In the genomic region with DNA sequence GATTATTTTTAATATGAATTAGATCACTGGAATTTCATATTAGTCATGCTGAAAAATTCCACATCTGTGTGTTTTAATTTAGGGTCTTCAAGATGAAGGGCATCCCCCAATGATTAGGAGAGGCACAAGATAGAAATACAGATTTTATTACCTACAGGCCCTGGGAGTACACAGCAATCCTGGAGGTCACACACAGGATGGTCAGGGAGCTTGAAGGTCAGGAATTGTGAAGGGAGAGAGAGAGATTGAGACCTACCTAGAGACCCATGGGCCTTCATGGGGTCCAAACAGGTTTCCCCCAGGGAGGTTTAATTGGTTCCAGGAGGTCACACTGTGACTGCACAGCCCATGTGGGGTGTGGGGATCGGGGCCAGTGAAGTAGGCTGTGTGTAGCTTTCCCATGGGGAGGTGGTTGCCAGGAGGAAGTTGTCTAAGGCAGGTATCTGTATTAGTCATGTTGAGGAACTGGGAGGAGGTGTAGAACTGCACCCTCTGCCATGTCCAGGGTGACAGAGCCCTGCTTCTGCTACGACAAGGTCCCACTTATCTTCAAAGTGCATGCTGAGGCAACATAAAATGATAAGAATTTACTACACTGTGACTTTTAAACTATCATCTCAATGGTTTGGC, we compare ENCODE assay signal across 1 cellular context.
TF ChIP-seq lines count a peak whose summit lies in the region.

No MANE protein-coding gene starts in this region.

TF ChIP-seq in GM12878, 131 proteins besides CTCF, POLR2A, EP300 and RAD21 (continued from another document and continues in another):
- TF ChIP-seq, protein P1, sequence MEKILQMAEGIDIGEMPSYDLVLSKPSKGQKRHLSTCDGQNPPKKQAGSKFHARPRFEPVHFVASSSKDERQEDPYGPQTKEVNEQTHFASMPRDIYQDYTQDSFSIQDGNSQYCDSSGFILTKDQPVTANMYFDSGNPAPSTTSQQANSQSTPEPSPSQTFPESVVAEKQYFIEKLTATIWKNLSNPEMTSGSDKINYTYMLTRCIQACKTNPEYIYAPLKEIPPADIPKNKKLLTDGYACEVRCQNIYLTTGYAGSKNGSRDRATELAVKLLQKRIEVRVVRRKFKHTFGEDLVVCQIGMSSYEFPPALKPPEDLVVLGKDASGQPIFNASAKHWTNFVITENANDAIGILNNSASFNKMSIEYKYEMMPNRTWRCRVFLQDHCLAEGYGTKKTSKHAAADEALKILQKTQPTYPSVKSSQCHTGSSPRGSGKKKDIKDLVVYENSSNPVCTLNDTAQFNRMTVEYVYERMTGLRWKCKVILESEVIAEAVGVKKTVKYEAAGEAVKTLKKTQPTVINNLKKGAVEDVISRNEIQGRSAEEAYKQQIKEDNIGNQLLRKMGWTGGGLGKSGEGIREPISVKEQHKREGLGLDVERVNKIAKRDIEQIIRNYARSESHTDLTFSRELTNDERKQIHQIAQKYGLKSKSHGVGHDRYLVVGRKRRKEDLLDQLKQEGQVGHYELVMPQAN (conservative IDR thresholded peaks at IDR 0.05) = 0 out of 2 replicates have a peak, but pooled peaks have one; percentile 25
- TF ChIP-seq HDGF (IDR thresholded peaks at IDR 0.05) = no peak
- TF ChIP-seq PML (IDR thresholded peaks at IDR 0.05; ENCODE audit: low read length) = no peak
- no peak for TF ChIP-seq ZBTB33 (IDR thresholded peaks at IDR 0.05)
- TF ChIP-seq BCLAF1 (IDR thresholded peaks at IDR 0.05) = no peak
- TF ChIP-seq TCF7 (IDR thresholded peaks at IDR 0.05; ENCODE audit: borderline replicate concordance) = no peak
- TF ChIP-seq, protein P2, sequence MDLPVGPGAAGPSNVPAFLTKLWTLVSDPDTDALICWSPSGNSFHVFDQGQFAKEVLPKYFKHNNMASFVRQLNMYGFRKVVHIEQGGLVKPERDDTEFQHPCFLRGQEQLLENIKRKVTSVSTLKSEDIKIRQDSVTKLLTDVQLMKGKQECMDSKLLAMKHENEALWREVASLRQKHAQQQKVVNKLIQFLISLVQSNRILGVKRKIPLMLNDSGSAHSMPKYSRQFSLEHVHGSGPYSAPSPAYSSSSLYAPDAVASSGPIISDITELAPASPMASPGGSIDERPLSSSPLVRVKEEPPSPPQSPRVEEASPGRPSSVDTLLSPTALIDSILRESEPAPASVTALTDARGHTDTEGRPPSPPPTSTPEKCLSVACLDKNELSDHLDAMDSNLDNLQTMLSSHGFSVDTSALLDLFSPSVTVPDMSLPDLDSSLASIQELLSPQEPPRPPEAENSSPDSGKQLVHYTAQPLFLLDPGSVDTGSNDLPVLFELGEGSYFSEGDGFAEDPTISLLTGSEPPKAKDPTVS (IDR thresholded peaks at IDR 0.05; ENCODE audit: low read depth, low read length) = no peak
- TF ChIP-seq MYC (IDR thresholded peaks at IDR 0.05; ENCODE audit: insufficient read depth, insufficient read length, insufficient replicate concordance, low read length, severe bottlenecking) = no peak
- TF ChIP-seq STAT1 (conservative IDR thresholded peaks at IDR 0.05) = no peak
- no peak for TF ChIP-seq ZNF274 (IDR thresholded peaks at IDR 0.05; ENCODE audit: insufficient read depth, insufficient read length)
- TF ChIP-seq, protein P3, sequence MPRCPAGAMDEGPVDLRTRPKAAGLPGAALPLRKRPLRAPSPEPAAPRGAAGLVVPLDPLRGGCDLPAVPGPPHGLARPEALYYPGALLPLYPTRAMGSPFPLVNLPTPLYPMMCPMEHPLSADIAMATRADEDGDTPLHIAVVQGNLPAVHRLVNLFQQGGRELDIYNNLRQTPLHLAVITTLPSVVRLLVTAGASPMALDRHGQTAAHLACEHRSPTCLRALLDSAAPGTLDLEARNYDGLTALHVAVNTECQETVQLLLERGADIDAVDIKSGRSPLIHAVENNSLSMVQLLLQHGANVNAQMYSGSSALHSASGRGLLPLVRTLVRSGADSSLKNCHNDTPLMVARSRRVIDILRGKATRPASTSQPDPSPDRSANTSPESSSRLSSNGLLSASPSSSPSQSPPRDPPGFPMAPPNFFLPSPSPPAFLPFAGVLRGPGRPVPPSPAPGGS (IDR thresholded peaks at IDR 0.05; ENCODE audit: borderline replicate concordance, insufficient read depth, low read depth, low read length, poor library complexity, severe bottlenecking) = no peak
- TF ChIP-seq MEF2B (IDR thresholded peaks at IDR 0.05; ENCODE audit: partially characterized antibody, poor library complexity, severe bottlenecking) = peak; percentile 85
- TF ChIP-seq EZH2 (IDR thresholded peaks at IDR 0.05; ENCODE audit: borderline replicate concordance, control insufficient read depth, low read depth, low read length) = no peak
- no peak for TF ChIP-seq ZNF622 (IDR thresholded peaks at IDR 0.05)
- TF ChIP-seq RBBP5 (conservative IDR thresholded peaks at IDR 0.05) = no peak
- TF ChIP-seq ZNF24 (IDR thresholded peaks at IDR 0.05) = no peak
- peak; percentile 91 for TF ChIP-seq IKZF1 (conservative IDR thresholded peaks at IDR 0.05)
- TF ChIP-seq CEBPB (IDR thresholded peaks at IDR 0.05; ENCODE audit: borderline replicate concordance in 1 of 2, low read depth in 2 of 2, low read length in 2 of 2) = no peak
- TF ChIP-seq NBN (IDR thresholded peaks at IDR 0.05) = peak; percentile 39; the same call in 1 of the 2 replicates
- no peak for TF ChIP-seq ZNF217 (IDR thresholded peaks at IDR 0.05)
- TF ChIP-seq, protein P4, sequence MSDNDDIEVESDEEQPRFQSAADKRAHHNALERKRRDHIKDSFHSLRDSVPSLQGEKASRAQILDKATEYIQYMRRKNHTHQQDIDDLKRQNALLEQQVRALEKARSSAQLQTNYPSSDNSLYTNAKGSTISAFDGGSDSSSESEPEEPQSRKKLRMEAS (IDR thresholded peaks at IDR 0.05; ENCODE audit: low read depth, low read length) = no peak
- no peak for TF ChIP-seq ZNF384 (IDR thresholded peaks at IDR 0.05; ENCODE audit: borderline replicate concordance, low read depth, low read length)
- TF ChIP-seq SP1 (IDR thresholded peaks at IDR 0.05; ENCODE audit: low read depth, low read length) = peak; percentile 15
- TF ChIP-seq ESRRA (IDR thresholded peaks at IDR 0.05; ENCODE audit: low read length) = no peak
- no peak for TF ChIP-seq MXI1 (IDR thresholded peaks at IDR 0.05; ENCODE audit: low read depth, low read length)
- TF ChIP-seq PAX5 (IDR thresholded peaks at IDR 0.05; ENCODE audit: borderline replicate concordance, low read depth, low read length) = peak; percentile 44; the same call in 1 of the 2 replicates
- no peak for TF ChIP-seq ZBTB4 (CRISPR knock-in tag; IDR thresholded peaks at IDR 0.05)
- TF ChIP-seq, protein P5, sequence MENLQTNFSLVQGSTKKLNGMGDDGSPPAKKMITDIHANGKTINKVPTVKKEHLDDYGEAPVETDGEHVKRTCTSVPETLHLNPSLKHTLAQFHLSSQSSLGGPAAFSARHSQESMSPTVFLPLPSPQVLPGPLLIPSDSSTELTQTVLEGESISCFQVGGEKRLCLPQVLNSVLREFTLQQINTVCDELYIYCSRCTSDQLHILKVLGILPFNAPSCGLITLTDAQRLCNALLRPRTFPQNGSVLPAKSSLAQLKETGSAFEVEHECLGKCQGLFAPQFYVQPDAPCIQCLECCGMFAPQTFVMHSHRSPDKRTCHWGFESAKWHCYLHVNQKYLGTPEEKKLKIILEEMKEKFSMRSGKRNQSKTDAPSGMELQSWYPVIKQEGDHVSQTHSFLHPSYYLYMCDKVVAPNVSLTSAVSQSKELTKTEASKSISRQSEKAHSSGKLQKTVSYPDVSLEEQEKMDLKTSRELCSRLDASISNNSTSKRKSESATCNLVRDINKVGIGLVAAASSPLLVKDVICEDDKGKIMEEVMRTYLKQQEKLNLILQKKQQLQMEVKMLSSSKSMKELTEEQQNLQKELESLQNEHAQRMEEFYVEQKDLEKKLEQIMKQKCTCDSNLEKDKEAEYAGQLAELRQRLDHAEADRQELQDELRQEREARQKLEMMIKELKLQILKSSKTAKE (IDR thresholded peaks at IDR 0.05; ENCODE audit: low read depth, poor library complexity, severe bottlenecking) = no peak
- no peak for TF ChIP-seq CBX5 (IDR thresholded peaks at IDR 0.05; ENCODE audit: low read depth)
- TF ChIP-seq CREB1 (IDR thresholded peaks at IDR 0.05; ENCODE audit: low read depth) = no peak
- TF ChIP-seq, protein P6, sequence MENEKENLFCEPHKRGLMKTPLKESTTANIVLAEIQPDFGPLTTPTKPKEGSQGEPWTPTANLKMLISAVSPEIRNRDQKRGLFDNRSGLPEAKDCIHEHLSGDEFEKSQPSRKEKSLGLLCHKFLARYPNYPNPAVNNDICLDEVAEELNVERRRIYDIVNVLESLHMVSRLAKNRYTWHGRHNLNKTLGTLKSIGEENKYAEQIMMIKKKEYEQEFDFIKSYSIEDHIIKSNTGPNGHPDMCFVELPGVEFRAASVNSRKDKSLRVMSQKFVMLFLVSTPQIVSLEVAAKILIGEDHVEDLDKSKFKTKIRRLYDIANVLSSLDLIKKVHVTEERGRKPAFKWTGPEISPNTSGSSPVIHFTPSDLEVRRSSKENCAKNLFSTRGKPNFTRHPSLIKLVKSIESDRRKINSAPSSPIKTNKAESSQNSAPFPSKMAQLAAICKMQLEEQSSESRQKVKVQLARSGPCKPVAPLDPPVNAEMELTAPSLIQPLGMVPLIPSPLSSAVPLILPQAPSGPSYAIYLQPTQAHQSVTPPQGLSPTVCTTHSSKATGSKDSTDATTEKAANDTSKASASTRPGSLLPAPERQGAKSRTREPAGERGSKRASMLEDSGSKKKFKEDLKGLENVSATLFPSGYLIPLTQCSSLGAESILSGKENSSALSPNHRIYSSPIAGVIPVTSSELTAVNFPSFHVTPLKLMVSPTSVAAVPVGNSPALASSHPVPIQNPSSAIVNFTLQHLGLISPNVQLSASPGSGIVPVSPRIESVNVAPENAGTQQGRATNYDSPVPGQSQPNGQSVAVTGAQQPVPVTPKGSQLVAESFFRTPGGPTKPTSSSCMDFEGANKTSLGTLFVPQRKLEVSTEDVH (IDR thresholded peaks at IDR 0.05; ENCODE audit: low read depth, partially characterized antibody) = no peak
- no peak for TF ChIP-seq ASH2L (IDR thresholded peaks at IDR 0.05; ENCODE audit: borderline replicate concordance, low read depth)
